Comparison of ENCODE assay signal across 1 cellular context in genomic region chr3:197353001-197353866, GRCh38.
TF ChIP-seq lines count a peak whose summit lies in the region.

No MANE protein-coding gene starts in this region.

TF ChIP-seq in HepG2, 621 proteins besides CTCF, POLR2A, EP300 and RAD21 (continued from another document):
- TF ChIP-seq, protein P1, sequence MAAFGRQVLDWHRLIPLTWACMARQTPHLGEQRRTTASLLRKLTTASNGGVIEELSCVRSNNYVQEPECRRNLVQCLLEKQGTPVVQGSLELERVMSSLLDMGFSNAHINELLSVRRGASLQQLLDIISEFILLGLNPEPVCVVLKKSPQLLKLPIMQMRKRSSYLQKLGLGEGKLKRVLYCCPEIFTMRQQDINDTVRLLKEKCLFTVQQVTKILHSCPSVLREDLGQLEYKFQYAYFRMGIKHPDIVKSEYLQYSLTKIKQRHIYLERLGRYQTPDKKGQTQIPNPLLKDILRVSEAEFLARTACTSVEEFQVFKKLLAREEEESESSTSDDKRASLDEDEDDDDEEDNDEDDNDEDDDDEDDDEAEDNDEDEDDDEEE (CRISPR knock-in tag; IDR thresholded peaks at IDR 0.05): no peak
- TF ChIP-seq RCOR2 (CRISPR knock-in tag; IDR thresholded peaks at IDR 0.05): no peak
- TF ChIP-seq KAT2B (IDR thresholded peaks at IDR 0.05; ENCODE audit: borderline replicate concordance, low read depth, low read length): no peak
- no peak for TF ChIP-seq GABPB1 (CRISPR knock-in tag; IDR thresholded peaks at IDR 0.05)
- TF ChIP-seq IKZF5 (CRISPR knock-in tag; IDR thresholded peaks at IDR 0.05): no peak
